ENCODE assay signal across 1 cellular context in genomic region chr21:33033094-33033951, GRCh38.
TF ChIP-seq lines count a peak whose summit lies in the region.

No MANE protein-coding gene starts in this region.

TF ChIP-seq in IMR-90, 13 proteins besides CTCF, POLR2A, EP300 and RAD21 (continued from another document):
- TF ChIP-seq ELK1 (IDR thresholded peaks at IDR 0.05; ENCODE audit: borderline replicate concordance, low read depth, low read length), result no peak
- TF ChIP-seq CHD1 (IDR thresholded peaks at IDR 0.05; ENCODE audit: low read depth, low read length), result no peak
- TF ChIP-seq BHLHE40 (IDR thresholded peaks at IDR 0.05; ENCODE audit: low read depth, low read length), result no peak
- TF ChIP-seq MAFK (IDR thresholded peaks at IDR 0.05; ENCODE audit: low read depth, low read length), result no peak
- TF ChIP-seq SMC3 (IDR thresholded peaks at IDR 0.05; ENCODE audit: low read depth, low read length), result no peak
- no peak for TF ChIP-seq NFE2L2 (IDR thresholded peaks at IDR 0.05; ENCODE audit: low read depth, low read length)
- no peak for TF ChIP-seq CEBPB (IDR thresholded peaks at IDR 0.05; ENCODE audit: low read depth, low read length)
- no peak for TF ChIP-seq MAZ (IDR thresholded peaks at IDR 0.05; ENCODE audit: borderline replicate concordance, low read depth, low read length)
- no peak for TF ChIP-seq RCOR1 (IDR thresholded peaks at IDR 0.05; ENCODE audit: insufficient replicate concordance, low read length)
- no peak for TF ChIP-seq MXI1 (IDR thresholded peaks at IDR 0.05; ENCODE audit: borderline replicate concordance, low read depth, low read length)
- no peak for TF ChIP-seq RFX5 (IDR thresholded peaks at IDR 0.05; ENCODE audit: low read depth, low read length)
